ENCODE assay signal across 8 cellular contexts in the genomic region with DNA sequence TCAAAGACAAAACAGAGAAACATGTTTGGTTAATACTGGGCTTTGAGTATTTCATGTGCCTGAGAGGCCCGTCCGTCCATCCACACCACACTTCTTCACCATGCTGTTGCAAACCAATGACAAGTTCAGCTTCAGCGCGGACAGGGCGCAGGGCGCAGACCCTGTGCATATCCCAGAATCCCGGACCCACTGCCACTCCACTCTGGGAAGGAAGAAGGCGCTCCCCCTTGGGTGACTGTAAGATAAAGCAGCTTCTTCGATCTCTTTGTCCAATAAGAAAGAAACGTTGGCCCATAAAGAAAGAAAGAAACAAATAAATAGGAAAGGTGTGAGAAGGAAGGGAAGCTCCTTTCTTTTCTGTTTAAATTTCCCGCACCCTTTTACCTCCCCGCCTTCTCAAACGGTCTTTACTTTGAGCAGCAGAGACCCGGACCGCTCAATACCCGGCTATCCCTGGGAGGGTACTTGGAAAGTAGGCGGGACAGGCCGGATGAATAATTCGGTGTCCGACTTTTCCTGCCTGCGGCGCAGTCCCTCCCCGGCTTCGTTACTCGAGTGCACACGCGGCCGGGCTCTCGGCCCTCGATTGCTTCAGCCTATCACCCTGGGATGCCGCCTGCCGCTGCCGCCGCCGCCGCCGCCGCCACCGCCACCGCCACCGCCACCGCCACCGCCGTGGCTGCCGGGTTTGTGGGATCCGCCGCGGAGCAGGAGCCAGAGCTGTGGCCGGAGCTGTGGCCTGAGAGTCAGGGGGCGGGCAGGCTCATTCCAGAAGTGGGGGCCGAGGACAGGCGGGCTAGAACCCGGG. TPM values are rescaled to one million over a fixed set of nuclear protein-coding genes. Genes with fewer than 3 reads are reported as not detected.
DNase-seq lines count a peak whose midpoint lies in the region; ATAC-seq lines count a peak whose summit lies in the region.

No MANE protein-coding gene starts in this region.

- peak overlapping the region; percentile 73 for H3K9ac ChIP-seq in muscle layer of colon (ENCODE audit: low read length)

- peaks cover 0 to 13% (median 1%) of the 10 kb centered on the region in 4 donors for H3K4me1 Mint-ChIP-seq in CD4-positive, CD25-positive, alpha-beta regulatory T cell
- H3K4me1 Mint-ChIP-seq in activated T-cell treated with anti-CD3 and anti-CD28 coated beads, Interleukin-2, amount 50 U/mL, for 24 hours (ENCODE audit: low read depth), result peaks cover 17% of the 10 kb centered on the region
- peaks cover 11% of the 10 kb centered on the region for H3K4me1 Mint-ChIP-seq in stimulated activated naive CD8-positive, alpha-beta T cell treated with anti-CD3 and anti-CD28 coated beads, Interleukin-15, Interleukin-2, amounts not matched to agents 100 ng/mL and 50 ng/mL, for 24 hours (ENCODE audit: low read depth)

- peak; percentile 39 to 48 for ATAC-seq in CD4-positive, CD25-positive, alpha-beta regulatory T cell (ENCODE audit: low read depth in 2 of 2)
- ATAC-seq in GM19372 (IDR thresholded peaks at IDR 0.05; ENCODE audit: low read depth, unreplicated experiment) (peak; percentile 80), HG03439 (IDR thresholded peaks at IDR 0.05; ENCODE audit: unreplicated experiment) (peak; percentile 91)

- no peaks in the 10 kb centered on the region for H3K4me1 ChIP-seq in CD4-positive, CD25-positive, alpha-beta regulatory T cell (ENCODE audit: control insufficient read depth, insufficient read depth, low read length, poor library complexity, severe bottlenecking)
- H3K4me1 ChIP-seq in muscle layer of colon (ENCODE audit: insufficient read depth, low read length), result peaks cover 21% of the 10 kb centered on the region

- peak in 1 of 3 donors; percentile 52 for DNase-seq in CD4-positive, CD25-positive, alpha-beta regulatory T cell
- peak; percentile 76 for DNase-seq in NCI-H524 treated with DMSO at 0.1 percent for 48 hours (lab: John Stamatoyannopoulos, UW)
- peak; percentile 58 for DNase-seq in activated T-cell treated with anti-CD3 and anti-CD28 coated beads, Interleukin-2, amount 50 U/mL, for 24 hours
- DNase-seq in fibroblast of peridontal ligament (ENCODE audit: extremely low read depth), result peak; percentile 95

- no peaks in the 10 kb centered on the region for H3K36me3 Mint-ChIP-seq in CD4-positive, CD25-positive, alpha-beta regulatory T cell
- H3K36me3 Mint-ChIP-seq in activated T-cell treated with anti-CD3 and anti-CD28 coated beads, Interleukin-2, amount 50 U/mL, for 24 hours (ENCODE audit: low read depth), result no peaks in the 10 kb centered on the region
- H3K36me3 Mint-ChIP-seq in stimulated activated naive CD8-positive, alpha-beta T cell treated with anti-CD3 and anti-CD28 coated beads, Interleukin-15, Interleukin-2, amounts not matched to agents 100 ng/mL and 50 ng/mL, for 24 hours (ENCODE audit: low read depth), result no peaks in the 10 kb centered on the region

- no peak overlapping the region for H3K27ac ChIP-seq in CD4-positive, CD25-positive, alpha-beta regulatory T cell (ENCODE audit: insufficient read depth, low read length, poor library complexity, severe bottlenecking)
- peak overlapping the region; percentile 87 for H3K27ac ChIP-seq in muscle layer of colon (ENCODE audit: low read depth, low read length)

- peaks cover 3 to 27% (median 4%) of the 10 kb centered on the region in 7 donors for H3K9me3 Mint-ChIP-seq in CD4-positive, CD25-positive, alpha-beta regulatory T cell
- H3K9me3 Mint-ChIP-seq in activated T-cell treated with anti-CD3 and anti-CD28 coated beads, Interleukin-2, amount 50 U/mL, for 24 hours, result peaks cover 6% of the 10 kb centered on the region
- peaks cover 11% of the 10 kb centered on the region for H3K9me3 Mint-ChIP-seq in stimulated activated naive CD8-positive, alpha-beta T cell treated with anti-CD3 and anti-CD28 coated beads, Interleukin-15, Interleukin-2, amounts not matched to agents 100 ng/mL and 50 ng/mL, for 24 hours

- peaks cover 0 to 5% of the 10 kb centered on the region in 2 experiments for H3K9me3 ChIP-seq in CD4-positive, CD25-positive, alpha-beta regulatory T cell (ENCODE audit: control insufficient read depth in 2 of 2, low read length in 2 of 2)
- no peaks in the 10 kb centered on the region for H3K9me3 ChIP-seq in muscle layer of colon (ENCODE audit: low read length)

- peak overlapping the region in 3 of 4 donors; percentile 69 to 92 (median 72) for H3K4me3 Mint-ChIP-seq in CD4-positive, CD25-positive, alpha-beta regulatory T cell
- H3K4me3 Mint-ChIP-seq in activated T-cell treated with anti-CD3 and anti-CD28 coated beads, Interleukin-2, amount 50 U/mL, for 24 hours, result peak overlapping the region; percentile 67
- H3K4me3 Mint-ChIP-seq in stimulated activated naive CD8-positive, alpha-beta T cell treated with anti-CD3 and anti-CD28 coated beads, Interleukin-15, Interleukin-2, amounts not matched to agents 100 ng/mL and 50 ng/mL, for 24 hours, result peak overlapping the region; percentile 74

- no peak overlapping the region for H3K27ac Mint-ChIP-seq in CD4-positive, CD25-positive, alpha-beta regulatory T cell
- no peak overlapping the region for H3K27ac Mint-ChIP-seq in activated T-cell treated with anti-CD3 and anti-CD28 coated beads, Interleukin-2, amount 50 U/mL, for 24 hours
- no peak overlapping the region for H3K27ac Mint-ChIP-seq in stimulated activated naive CD8-positive, alpha-beta T cell treated with anti-CD3 and anti-CD28 coated beads, Interleukin-15, Interleukin-2, amounts not matched to agents 100 ng/mL and 50 ng/mL, for 24 hours

- H3K27me3 ChIP-seq in CD4-positive, CD25-positive, alpha-beta regulatory T cell (ENCODE audit: control insufficient read depth, insufficient read depth, low read length), result peaks cover 33% of the 10 kb centered on the region
- H3K27me3 ChIP-seq in muscle layer of colon (ENCODE audit: control insufficient read depth in 1 of 2, insufficient read depth in 2 of 2, low read length in 2 of 2), result no peaks in the 10 kb centered on the region

- H3K4me3 ChIP-seq in CD4-positive, CD25-positive, alpha-beta regulatory T cell (ENCODE audit: low read depth, low read length), result no peak overlapping the region
- peak overlapping the region; percentile 91 to 96 for H3K4me3 ChIP-seq in muscle layer of colon (ENCODE audit: low read depth in 1 of 2, low read length in 2 of 2)

- H3K36me3 ChIP-seq in CD4-positive, CD25-positive, alpha-beta regulatory T cell (ENCODE audit: control insufficient read depth, insufficient read depth, low read length), result no peaks in the 10 kb centered on the region
- H3K36me3 ChIP-seq in muscle layer of colon (ENCODE audit: insufficient read depth, low read length), result no peaks in the 10 kb centered on the region

- peaks cover 63% of the 10 kb centered on the region for H3K27me3 Mint-ChIP-seq in CD4-positive, CD25-positive, alpha-beta regulatory T cell
- H3K27me3 Mint-ChIP-seq in activated T-cell treated with anti-CD3 and anti-CD28 coated beads, Interleukin-2, amount 50 U/mL, for 24 hours, result peaks cover 81% of the 10 kb centered on the region
- H3K27me3 Mint-ChIP-seq in stimulated activated naive CD8-positive, alpha-beta T cell treated with anti-CD3 and anti-CD28 coated beads, Interleukin-15, Interleukin-2, amounts not matched to agents 100 ng/mL and 50 ng/mL, for 24 hours, result peaks cover 77% of the 10 kb centered on the region

RNA-seq across cellular contexts. Expression of a gene that starts 0.6 kb away (rescaled TPM):
- not detected for total RNA-seq in CD4-positive, CD25-positive, alpha-beta regulatory T cell
- not detected for polyA plus RNA-seq in CD4-positive, CD25-positive, alpha-beta regulatory T cell
